In genomic region chr20:9025643-9026042, GRCh38 we compare ENCODE assay signal across 18 cellular contexts. TPM values are rescaled to one million over a fixed set of nuclear protein-coding genes. Genes with fewer than 3 reads are reported as not detected.
DNase-seq lines count a peak whose midpoint lies in the region; ATAC-seq and TF ChIP-seq lines count a peak whose summit lies in the region.
"Had no signal": no experiment of that assay in that cellular context is flagged by ENCODE, and none has a peak within 500 bp of the region (broad histone marks: within the 10 kb centered on the region; RNA-seq: fewer than 3 reads in every experiment).

No MANE protein-coding gene starts in this region.

- DNase-seq in AG09309 (ENCODE audit: low read depth) = peak; percentile 59
- peak; percentile 89 for DNase-seq in M059J (ENCODE audit: low read depth)
- DNase-seq in astrocyte of the cerebellum (ENCODE audit: low read depth) = peak; percentile 33
- peak; percentile 66 for DNase-seq in kidney epithelial cell (ENCODE audit: low read depth)
- DNase-seq in DMS79 treated with DMSO at 0.1 percent for 48 hours (lab: John Stamatoyannopoulos, UW) = no peak
- DNase-seq in omental fat pad (ENCODE audit: low spot score) = no peak
- no peak for DNase-seq in cerebellar nuclear complex (lab: John Stamatoyannopoulos, UW)
- DNase-seq in NCI-H748 (lab: John Stamatoyannopoulos, UW; ENCODE audit: unreplicated experiment) = no peak
- DNase-seq: activated CD4-positive, alpha-beta T cell treated with anti-CD3 and anti-CD28 coated beads, Interleukin-2, amount 50 U/mL, for 1 hour; activated T-cell treated with anti-CD3 and anti-CD28 coated beads, Interleukin-2, amount 50 U/mL, for 24 hours; dorsolateral prefrontal cortex; glutamatergic neuron; kidney; NCI-H446 treated with DMSO at 0.1 percent for 48 hours had no signal

- ATAC-seq in omental fat pad (ENCODE audit: low FRiP score) = no peak
- ATAC-seq: Panc1 had no signal

- no peaks in the 10 kb centered on the region for H3K27me3 ChIP-seq in kidney epithelial cell (ENCODE audit: control insufficient read depth, insufficient read depth, low read length)
- H3K27me3 ChIP-seq: BLaER1 treated with 17β-estradiol and CSF1 and Interleukin-3, amounts not matched to agents 10 nM and 100 nM had no signal

- in situ Hi-C loops in astrocyte of the cerebellum (cut with HindIII; ENCODE audit: low sequenced_read_pairs) = no loop called here

- H3K36me3 ChIP-seq in kidney epithelial cell (ENCODE audit: control insufficient read depth, insufficient read depth, low read length) = no peaks in the 10 kb centered on the region
- H3K36me3 ChIP-seq: BLaER1 treated with 17β-estradiol and CSF1 and Interleukin-3, amounts not matched to agents 10 nM and 100 nM; thoracic aorta had no signal

- H3K4me3 ChIP-seq in AG09309 (ENCODE audit: control insufficient read depth, low read depth, low read length) (no peak overlapping the region), astrocyte of the cerebellum (ENCODE audit: low read depth, low read length) (no peak overlapping the region), kidney epithelial cell (ENCODE audit: low read depth, low read length) (no peak overlapping the region)
- H3K4me3 ChIP-seq: BLaER1 treated with 17β-estradiol and CSF1 and Interleukin-3, amounts not matched to agents 10 nM and 100 nM; dorsolateral prefrontal cortex; thoracic aorta had no signal

- TF ChIP-seq CTCF in AG09309 (IDR thresholded peaks at IDR 0.05; ENCODE audit: control insufficient read depth, insufficient read depth, low read depth, low read length, missing control alignments) (no peak), astrocyte of the cerebellum (IDR thresholded peaks at IDR 0.05; ENCODE audit: low read depth, low read length, missing control alignments) (no peak), kidney epithelial cell (IDR thresholded peaks at IDR 0.05; ENCODE audit: insufficient read depth, low read length, poor library complexity, severe bottlenecking) (no peak), omental fat pad (IDR thresholded peaks at IDR 0.05) (no peak)

RNA-seq across cellular contexts. Expression of gene PLCB4, which starts 43.2 kb away (rescaled TPM):
- total RNA-seq in M059J (2014; rRNA removed; shearing (Covaris generic)) = 8.0 and 16.1 TPM in 2 replicates
- total RNA-seq in kidney epithelial cell (7.9 and 19.9 TPM in 2 replicates), omental fat pad (10 to 100 TPM in 2 of 4 donors, 1 to 10 TPM in 2; 6.6 to 18.4 (median 11.4) TPM)
- total RNA-seq: T-helper 2 cell treated with Interferon-gamma antibody and Interleukin-4, amounts not matched to agents 100 ng/mL and 5 ng/mL, for 36 hours had no signal

Comparison
In these comparisons a context has a peak if more than half of its experiments do, and no peak if none do; other contexts are left out.
1. DNase-seq: peak in AG09309 (single experiment), M059J (single experiment), astrocyte of the cerebellum (single experiment) and kidney epithelial cell (single experiment); none in DMS79 treated with DMSO at 0.1 percent for 48 hours (single experiment), omental fat pad (single experiment), cerebellar nuclear complex (0 of 2) and NCI-H748 (single experiment).